ENCODE assay signal across 24 cellular contexts in genomic region chr21:45459171-45460010, GRCh38. TPM values are rescaled to one million over a fixed set of nuclear protein-coding genes. Genes with fewer than 3 reads are reported as not detected.
A peak's percentile ranks its signal among the peaks of the same experiment; 100 is the strongest.
DNase-seq lines count a peak whose midpoint lies in the region; ATAC-seq and TF ChIP-seq lines count a peak whose summit lies in the region.
"Had no signal": no experiment of that assay in that cellular context is flagged by ENCODE, and none has a peak within 500 bp of the region (broad histone marks: within the 10 kb centered on the region; RNA-seq: fewer than 3 reads in every experiment).

No MANE protein-coding gene starts in this region.

- 95 to 97% methylated on average over 18 to 23 of the region's 23 CpGs for WGBS in mesodermal cell (ENCODE audit: insufficient coverage in 2 of 2), 2 experiments
- WGBS in aorta, 2 donors: 90 to 92% methylated on average over 20 to 23 of the region's 23 CpGs
- WGBS in esophagus muscularis mucosa: 100% methylated on average over 4 of the region's 23 CpGs

- peaks cover 6% of the 10 kb centered on the region for H3K27me3 Mint-ChIP-seq in glutamatergic neuron (ENCODE audit: unreplicated experiment)
- H3K27me3 Mint-ChIP-seq: activated CD4-positive, alpha-beta T cell treated with anti-CD3 and anti-CD28 coated beads for 36 hours had no signal

- H3K4me3 ChIP-seq in mesodermal cell (ENCODE audit: extremely low read depth, insufficient read depth, low read length, poor library complexity, severe bottlenecking) (no peak overlapping the region), aorta (ENCODE audit: low read length in 2 of 2) (no peak overlapping the region), esophagus muscularis mucosa (no peak overlapping the region)
- H3K4me3 ChIP-seq: adrenal gland, gastrocnemius medialis, GM23248, Peyer's patch had no signal

- H3K27me3 ChIP-seq in aorta (ENCODE audit: control insufficient read depth in 1 of 2, insufficient read depth in 2 of 2, low read length in 1 of 2) (no peaks in the 10 kb centered on the region), esophagus muscularis mucosa (peaks cover 0 to 30% (median 0%) of the 10 kb centered on the region in 4 donors)
- H3K27me3 ChIP-seq: adrenal gland, Peyer's patch, tibial nerve had no signal

- peaks cover 80% of the 10 kb centered on the region for H3K36me3 ChIP-seq in mesodermal cell (ENCODE audit: control insufficient read depth, insufficient read depth, low read length)
- H3K36me3 ChIP-seq in aorta (ENCODE audit: control insufficient read depth in 1 of 2, insufficient read depth in 2 of 2, low read length in 1 of 2): no peaks in the 10 kb centered on the region
- peaks cover 0 to 16% (median 6%) of the 10 kb centered on the region in 4 donors for H3K36me3 ChIP-seq in esophagus muscularis mucosa
- H3K36me3 ChIP-seq: adrenal gland, gastrocnemius medialis, Peyer's patch had no signal

- H3K9me3 ChIP-seq in mesodermal cell (ENCODE audit: control insufficient read depth, low read length): peaks cover 11% of the 10 kb centered on the region
- no peaks in the 10 kb centered on the region for H3K9me3 ChIP-seq in aorta (ENCODE audit: control insufficient read depth, low read length)
- peaks cover 0 to 18% (median 9%) of the 10 kb centered on the region in 4 donors for H3K9me3 ChIP-seq in esophagus muscularis mucosa
- H3K9me3 ChIP-seq: adrenal gland, gastrocnemius medialis, Peyer's patch, SK-N-SH had no signal

- no peak for TF ChIP-seq CTCF in glutamatergic neuron (IDR thresholded peaks at IDR 0.05; ENCODE audit: partially characterized antibody, unreplicated experiment)
- no peak for TF ChIP-seq CTCF in esophagus muscularis mucosa (IDR thresholded peaks at IDR 0.05)

- intact Hi-C loops in Right ventricle myocardium inferior (cut with DNase I): no loop called here
- intact Hi-C loops in cardiac septum (cut with DNase I): no loop called here
- intact Hi-C loops in aorta (cut with DNase I): no loop called here
- intact Hi-C loops in esophagus muscularis mucosa (cut with DNase I): no loop called here

- TF ChIP-seq POLR2A in erythroblast (IDR thresholded peaks at IDR 0.05; ENCODE audit: low read length): no peak
- TF ChIP-seq POLR2A in esophagus muscularis mucosa (IDR thresholded peaks at IDR 0.05; ENCODE audit: low read depth): no peak

- DNase-seq in Right ventricle myocardium inferior (ENCODE audit: missing footprints): peak; percentile 61
- DNase-seq in cardiac septum (ENCODE audit: low spot score): no peak
- DNase-seq in glutamatergic neuron: peak; percentile 12
- DNase-seq in aorta: peak; percentile 43 to 61
- no peak for DNase-seq in erythroblast (lab: John Stamatoyannopoulos, UW)
- no peak for DNase-seq in esophagus muscularis mucosa (ENCODE audit: extremely low spot score)
- DNase-seq: activated CD4-positive, alpha-beta T cell treated with anti-CD3 and anti-CD28 coated beads for 36 hours; activated T-cell treated with anti-CD3 and anti-CD28 coated beads, Interleukin-2, amount 50 U/mL, for 24 hours; adrenal gland; endodermal cell; gastrocnemius medialis; GDM1; GM23248; KG1; MM.1S; NCI-H1436; SK-N-SH; stimulated activated CD4-positive, alpha-beta T cell treated with anti-CD3 and anti-CD28 coated beads, Interleukin-4, amount 100 ng/mL, for 4 hours; stimulated activated naive CD4-positive, alpha-beta T cell treated with Interleukin-2 at 50 U/mL for 16 hours had no signal

- H3K9me3 Mint-ChIP-seq in glutamatergic neuron (ENCODE audit: unreplicated experiment): peaks cover 15% of the 10 kb centered on the region

- no peak for TF ChIP-seq EP300 in esophagus muscularis mucosa (IDR thresholded peaks at IDR 0.05)

- no peak for ATAC-seq in Right ventricle myocardium inferior
- ATAC-seq in aorta (ENCODE audit: low FRiP score): no peak
- no peak for ATAC-seq in GM21447 (IDR thresholded peaks at IDR 0.05; ENCODE audit: unreplicated experiment)
- ATAC-seq: activated CD4-positive, alpha-beta T cell treated with anti-CD3 and anti-CD28 coated beads for 36 hours; gastrocnemius medialis had no signal

- peak overlapping the region; percentile 16 for H3K27ac ChIP-seq in mesodermal cell (ENCODE audit: low read depth, low read length, severe bottlenecking)
- peak overlapping the region in 1 of 2 donors; percentile 7 for H3K27ac ChIP-seq in aorta (ENCODE audit: low read depth in 1 of 2, low read length in 2 of 2)
- H3K27ac ChIP-seq in esophagus muscularis mucosa (replicated peaks in 1 of 4): no peak overlapping the region
- H3K27ac ChIP-seq: 22Rv1, gastrocnemius medialis, Peyer's patch had no signal

- peaks cover 22% of the 10 kb centered on the region for H3K36me3 Mint-ChIP-seq in glutamatergic neuron (ENCODE audit: unreplicated experiment)

- no peak overlapping the region for H3K4me3 Mint-ChIP-seq in glutamatergic neuron (ENCODE audit: unreplicated experiment)
- H3K4me3 Mint-ChIP-seq: activated CD4-positive, alpha-beta T cell treated with anti-CD3 and anti-CD28 coated beads for 36 hours; activated T-cell treated with anti-CD3 and anti-CD28 coated beads, Interleukin-2, amount 50 U/mL, for 24 hours; endodermal cell had no signal

- H3K4me1 Mint-ChIP-seq in glutamatergic neuron (ENCODE audit: low read depth, unreplicated experiment): no peaks in the 10 kb centered on the region
- H3K4me1 Mint-ChIP-seq: activated CD4-positive, alpha-beta T cell treated with anti-CD3 and anti-CD28 coated beads for 36 hours; endodermal cell had no signal

- peaks cover 26% of the 10 kb centered on the region for H3K4me1 ChIP-seq in mesodermal cell (ENCODE audit: control insufficient read depth, insufficient read depth, low read length, poor library complexity, severe bottlenecking)
- H3K4me1 ChIP-seq in aorta (ENCODE audit: control insufficient read depth in 1 of 2, insufficient read depth in 2 of 2, low read length in 2 of 2): peaks cover 0 to 2% of the 10 kb centered on the region in 2 donors
- H3K4me1 ChIP-seq in esophagus muscularis mucosa: peaks cover 12 to 45% (median 35%) of the 10 kb centered on the region in 4 donors
- H3K4me1 ChIP-seq: gastrocnemius medialis had no signal

- no peak overlapping the region for H3K27ac Mint-ChIP-seq in glutamatergic neuron (ENCODE audit: unreplicated experiment)
- H3K27ac Mint-ChIP-seq: activated CD4-positive, alpha-beta T cell treated with anti-CD3 and anti-CD28 coated beads for 36 hours; activated T-cell treated with anti-CD3 and anti-CD28 coated beads, Interleukin-2, amount 50 U/mL, for 24 hours; endodermal cell had no signal

RNA-seq across cellular contexts. Expression of gene COL18A1, which starts 54.4 kb away (rescaled TPM):
- total RNA-seq in Right ventricle myocardium inferior (51.6 TPM), cardiac septum (77.0 TPM), glutamatergic neuron (ENCODE audit: unreplicated experiment) (9.5 TPM), aorta (100 to 1,000 TPM; 289 to 301 TPM), esophagus muscularis mucosa (100 to 1,000 TPM in 3 of 4 donors, 10 to 100 TPM in 1; 97.7 to 173 (median 110) TPM)
- polyA plus RNA-seq in mesodermal cell (2013, experiment 1 of 2): 343 TPM
- polyA plus RNA-seq in mesodermal cell (2013, experiment 2 of 2): 309 TPM
- 100 to 1,000 TPM in 1 of 2 donors, 10 to 100 TPM in 1; 97.3 to 963 TPM for polyA plus RNA-seq in aorta

Comparison
In these comparisons a context has a peak if more than half of its experiments do, and no peak if none do; other contexts are left out.
1. DNase-seq: peak in Right ventricle myocardium inferior (single experiment), glutamatergic neuron (single experiment) and aorta (2 of 2); none in cardiac septum (single experiment), erythroblast (0 of 2) and esophagus muscularis mucosa (single experiment).